8 cellular contexts compared by ENCODE assay signal in the genomic region with DNA sequence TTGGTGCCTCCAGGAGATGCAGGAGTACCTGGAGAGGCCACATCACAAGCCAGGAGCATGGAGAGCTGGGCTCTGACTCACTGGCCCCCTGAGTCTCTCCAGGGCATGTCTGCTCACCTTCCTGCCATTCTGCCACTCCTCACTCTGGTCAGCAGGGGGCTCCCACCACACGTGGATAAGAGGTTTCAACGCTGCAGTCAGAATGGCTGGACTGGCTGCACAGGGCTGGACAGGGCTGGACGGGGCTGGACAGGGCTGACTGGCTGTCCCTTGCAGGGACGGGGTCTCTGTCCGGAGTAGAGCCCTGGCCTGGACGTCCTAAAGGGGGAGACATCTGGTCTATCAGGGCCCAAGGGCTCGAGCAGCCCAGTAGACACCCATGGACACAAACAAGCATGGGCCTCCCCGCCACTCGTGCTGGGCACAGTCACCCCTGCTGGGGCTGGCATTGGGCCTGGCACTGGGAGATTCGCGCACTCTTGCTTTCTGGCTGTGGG. TPM values are rescaled to one million over a fixed set of nuclear protein-coding genes. Genes with fewer than 3 reads are reported as not detected.
DNase-seq lines count a peak whose midpoint lies in the region; ATAC-seq and TF ChIP-seq lines count a peak whose summit lies in the region.

No MANE protein-coding gene starts in this region.

- no peaks in the 10 kb centered on the region for H3K9me3 Mint-ChIP-seq in activated CD4-positive, alpha-beta memory T cell treated with anti-CD3 and anti-CD28 coated beads for 36 hours
- no peaks in the 10 kb centered on the region for H3K9me3 Mint-ChIP-seq in memory B cell

- peaks cover 19% of the 10 kb centered on the region for H3K36me3 ChIP-seq in effector memory CD4-positive, alpha-beta T cell (ENCODE audit: control insufficient read depth, insufficient read depth, low read length)

- CTCF ChIA-PET in activated CD4-positive, alpha-beta memory T cell treated with anti-CD3 and anti-CD28 coated beads for 36 hours (lab: Charles Lee): interaction anchor here (0.6 to 4.8 kb wide), 30 partner anchors 10 to 275 kb away, joined by 3 to 102 read pairs (median 4); partner anchors contain the start of genes CYTH4, ELFN2 and MFNG

- H3K4me1 ChIP-seq in effector memory CD4-positive, alpha-beta T cell (ENCODE audit: control insufficient read depth, insufficient read depth, low read length, poor library complexity, severe bottlenecking): peaks cover 19% of the 10 kb centered on the region

- no peak overlapping the region for H3K27ac Mint-ChIP-seq in activated CD4-positive, alpha-beta memory T cell treated with anti-CD3 and anti-CD28 coated beads for 36 hours
- H3K27ac Mint-ChIP-seq in memory B cell: no peak overlapping the region

- ATAC-seq in memory B cell (ENCODE audit: low read depth): peak; percentile 64

- POLR2A ChIA-PET in activated CD4-positive, alpha-beta memory T cell treated with anti-CD3 and anti-CD28 coated beads for 36 hours (lab: Charles Lee): no interaction called here

- H3K4me3 ChIP-seq in effector memory CD4-positive, alpha-beta T cell (ENCODE audit: insufficient read depth, low read depth, low read length, poor library complexity, severe bottlenecking): no peak overlapping the region

- no peak overlapping the region for H3K27ac ChIP-seq in effector memory CD4-positive, alpha-beta T cell (ENCODE audit: insufficient read depth, low read length, poor library complexity, severe bottlenecking)

- H3K4me1 Mint-ChIP-seq in activated CD4-positive, alpha-beta memory T cell treated with anti-CD3 and anti-CD28 coated beads for 36 hours (ENCODE audit: low read depth): peaks cover 29% of the 10 kb centered on the region
- peaks cover 19% of the 10 kb centered on the region for H3K4me1 Mint-ChIP-seq in memory B cell

- H3K36me3 Mint-ChIP-seq in activated CD4-positive, alpha-beta memory T cell treated with anti-CD3 and anti-CD28 coated beads for 36 hours: peaks cover 11% of the 10 kb centered on the region
- H3K36me3 Mint-ChIP-seq in memory B cell: no peaks in the 10 kb centered on the region

- peak; percentile 95 for TF ChIP-seq CTCF in GM20000 (IDR thresholded peaks at IDR 0.05; ENCODE audit: extremely low read depth, missing control alignments)

- intact Hi-C loops in activated CD4-positive, alpha-beta memory T cell treated with anti-CD3 and anti-CD28 coated beads for 36 hours (cut with micrococcal nuclease): loop anchor here (1.0 kb wide), 1 partner anchor 140 kb away; no protein-coding TSS in a partner anchor

- DNase-seq in Ammon's horn (ENCODE audit: low spot score) (peak; percentile 88), GM20000 (ENCODE audit: low spot score) (peak; percentile 91), NCI-H774 (lab: John Stamatoyannopoulos, UW) (peak; percentile 9), memory B cell (ENCODE audit: low spot score in 2 of 2) (peak; percentile 62 to 71), mesenteric fat pad (ENCODE audit: low spot score) (no peak)
- peak; percentile 83 for DNase-seq in activated CD4-positive, alpha-beta memory T cell treated with anti-CD3 and anti-CD28 coated beads for 36 hours
- peak; percentile 46 to 53 (median 50) for DNase-seq in effector memory CD4-positive, alpha-beta T cell
- peak; percentile 46 for DNase-seq in stimulated activated CD8-positive, alpha-beta memory T cell treated with anti-CD3 and anti-CD28 coated beads, Interleukin-15, amount 100 ng/mL, for 1 hour (ENCODE audit: low read depth)

- no peak overlapping the region for H3K4me3 Mint-ChIP-seq in activated CD4-positive, alpha-beta memory T cell treated with anti-CD3 and anti-CD28 coated beads for 36 hours
- H3K4me3 Mint-ChIP-seq in memory B cell: no peak overlapping the region

- H3K27me3 Mint-ChIP-seq in activated CD4-positive, alpha-beta memory T cell treated with anti-CD3 and anti-CD28 coated beads for 36 hours: no peaks in the 10 kb centered on the region
- peaks cover 8% of the 10 kb centered on the region for H3K27me3 Mint-ChIP-seq in memory B cell

- no peaks in the 10 kb centered on the region for H3K9me3 ChIP-seq in effector memory CD4-positive, alpha-beta T cell (ENCODE audit: control insufficient read depth, low read length)

- H3K27me3 ChIP-seq in effector memory CD4-positive, alpha-beta T cell (replicated peaks; ENCODE audit: control insufficient read depth, insufficient read depth, low read length, poor library complexity, severe bottlenecking): no peaks in the 10 kb centered on the region

RNA-seq across cellular contexts. Expression of gene CYTH4, which starts 34.6 kb away (rescaled TPM):
- 10 to 100 TPM; 58.7 to 60.5 TPM for total RNA-seq in activated CD4-positive, alpha-beta memory T cell treated with anti-CD3 and anti-CD28 coated beads for 36 hours
- 44.7 TPM for total RNA-seq in mesenteric fat pad
